ENCODE assay signal across 8 cellular contexts in genomic region chr12:53065975-53066593, GRCh38. TPM values are rescaled to one million over a fixed set of nuclear protein-coding genes. Genes with fewer than 3 reads are reported as not detected.
DNase-seq lines count a peak whose midpoint lies in the region; ATAC-seq, FAIRE-seq and TF ChIP-seq lines count a peak whose summit lies in the region.

No MANE protein-coding gene starts in this region.

- peaks cover 25% of the 10 kb centered on the region for H3K36me3 Mint-ChIP-seq in osteocyte (ENCODE audit: unreplicated experiment)

- H3K36me3 ChIP-seq in transverse colon: peaks cover 0 to 10% (median 0%) of the 10 kb centered on the region in 4 donors

- peak; percentile 69 for DNase-seq in COLO668 (lab: John Stamatoyannopoulos, UW; ENCODE audit: unreplicated experiment)
- DNase-seq in KBM-7: peak; percentile 66
- peak; percentile 88 for DNase-seq in RWPE1 (ENCODE audit: low spot score)
- DNase-seq in activated gamma-delta T cell treated with anti-CD3 and anti-CD28 coated beads, Interleukin-2, amount 50 U/mL, for 16 hours (ENCODE audit: low read depth): peak; percentile 48
- DNase-seq in frontal cortex (ENCODE audit: low spot score in 2 of 2): peak; percentile 70 to 90
- DNase-seq in osteocyte (ENCODE audit: extremely low spot score, unreplicated experiment): peak; percentile 92
- DNase-seq in transverse colon: peak; percentile 83

- WGBS in transverse colon (ENCODE audit: low coverage in 1 of 2), 2 donors: 18 to 71% methylated on average over 2 to 16 of the region's 16 CpGs

- peak overlapping the region; percentile 84 for H3K27ac Mint-ChIP-seq in osteocyte (ENCODE audit: unreplicated experiment)

- no peaks in the 10 kb centered on the region for H3K27me3 ChIP-seq in transverse colon

- TF ChIP-seq CTCF in RWPE1 (conservative IDR thresholded peaks at IDR 0.05; ENCODE audit: low read depth) (peak; percentile 78), osteocyte (IDR thresholded peaks at IDR 0.05) (peak; percentile 92), transverse colon (IDR thresholded peaks at IDR 0.05) (peak; percentile 84 to 91 (median 89))

- TF ChIP-seq EP300 in transverse colon (IDR thresholded peaks at IDR 0.05; ENCODE audit: low read depth): no peak

- no peak for ATAC-seq in HG03175 (IDR thresholded peaks at IDR 0.05; ENCODE audit: unreplicated experiment)

- POLR2A ChIA-PET in RWPE1 (lab: Yijun Ruan, JAX; ENCODE audit: low non-redundant PET): interaction anchor here (0.5 to 0.7 kb wide), 3 partner anchors 12 to 342 kb away, joined by 3 to 10 read pairs (median 3); no protein-coding TSS in a partner anchor

- TF ChIP-seq POLR2A in transverse colon (IDR thresholded peaks at IDR 0.05): no peak

- H3K27me3 Mint-ChIP-seq in osteocyte (ENCODE audit: unreplicated experiment): no peaks in the 10 kb centered on the region

- peaks cover 94% of the 10 kb centered on the region for H3K4me1 Mint-ChIP-seq in osteocyte (ENCODE audit: unreplicated experiment)

- H3K27ac ChIP-seq in RWPE1 (peak overlapping the region; percentile 97), transverse colon (peak overlapping the region; percentile 36 to 68 (median 52))

- peaks cover 8 to 27% (median 12%) of the 10 kb centered on the region in 4 donors for H3K4me1 ChIP-seq in transverse colon

- no peak overlapping the region for H3K4me3 ChIP-seq in transverse colon

- CTCF ChIA-PET in RWPE1 (lab: Yijun Ruan, JAX): interaction anchor here (0.5 to 7.5 kb wide), 29 partner anchors 9 to 1395 kb away, joined by 3 to 132 read pairs (median 4); partner anchors contain the start of genes AAAS, IGFBP6, SOAT2 and SPRYD3

- intact Hi-C loops in transverse colon (cut with DNase I; ENCODE audit: low total_unique reads): loop anchor here (10.0 kb wide), 2 partner anchors 129 to 219 kb away; no protein-coding TSS in a partner anchor

- H3K4me3 Mint-ChIP-seq in osteocyte (ENCODE audit: unreplicated experiment): peak overlapping the region; percentile 32

- H3K9me3 Mint-ChIP-seq in osteocyte (ENCODE audit: unreplicated experiment): no peaks in the 10 kb centered on the region

- no peak for FAIRE-seq in frontal cortex (lab: Jason Lieb, UNC)

- in situ Hi-C loops in KBM-7 (cut with MboI; ENCODE audit: low pct_unique_long_range_greater_than_20kb, low sequenced_read_pairs): loop anchor here (25.0 kb wide), 1 partner anchor 221 kb away; the partner anchor contains the start of genes MYG1 and PFDN5
- in situ Hi-C loops in transverse colon (cut with MboI; ENCODE audit: low pct_ligation_motif_present in 1 of 4, low pct_unique_long_range_greater_than_20kb in 1 of 4, low sequenced_read_pairs in 3 of 4): loop anchor here in 3 of 4 donors (10.0 to 25.0 kb wide), 3 partner anchors 119 to 221 kb away; partner anchors contain the start of genes CSAD (in 2 of the 3), ZNF740 (in 2 of the 3), MYG1 (in 1 of the 3) and PFDN5 (in 1 of the 3)

- no peaks in the 10 kb centered on the region for H3K9me3 ChIP-seq in transverse colon

RNA-seq across cellular contexts. Expression of gene SPRYD3, which starts 13.1 kb away (rescaled TPM):
- total RNA-seq in frontal cortex: 22.4 TPM
- total RNA-seq in osteocyte: 28.3 and 29.0 TPM in 2 replicates
- 10 to 100 TPM; 10.1 to 27.0 (median 21.9) TPM for total RNA-seq in transverse colon

RNA-seq across cellular contexts. Expression of gene TNS2, which starts 16.2 kb away (rescaled TPM):
- 11.4 TPM for total RNA-seq in frontal cortex
- total RNA-seq in osteocyte: 107 and 116 TPM in 2 replicates
- total RNA-seq in transverse colon: 100 to 1,000 TPM in 2 of 4 donors, 10 to 100 TPM in 2; 48.2 to 397 (median 169) TPM

RNA-seq across cellular contexts. Expression of gene IGFBP6, which starts 31.4 kb away (rescaled TPM):
- total RNA-seq in frontal cortex (9.0 TPM), osteocyte (18.8 and 22.3 TPM in 2 replicates), transverse colon (100 to 1,000 TPM in 1 of 4 donors, 10 to 100 TPM in 3; 38.5 to 106 (median 94.5) TPM)

RNA-seq across cellular contexts. Expression of gene SOAT2, which starts 37.2 kb away (rescaled TPM):
- total RNA-seq in frontal cortex (under 0.01 TPM), osteocyte (not detected in 2 replicates), transverse colon (under 1 TPM in 1 of 4 donors, not detected in 3; 0.41 TPM)

RNA-seq across cellular contexts. Expression of gene EIF4B, which starts 59.8 kb away (rescaled TPM):
- 1,330 TPM for total RNA-seq in frontal cortex
- 516 and 555 TPM in 2 replicates for total RNA-seq in osteocyte
- total RNA-seq in transverse colon: 100 to 1,000 TPM; 175 to 383 (median 261) TPM
